Comparison of ENCODE assay signal across 12 cellular contexts in genomic region chr9:136773386-136774044, GRCh38. TPM values are rescaled to one million over a fixed set of nuclear protein-coding genes. Genes with fewer than 3 reads are reported as not detected.
DNase-seq lines count a peak whose midpoint lies in the region; ATAC-seq and TF ChIP-seq lines count a peak whose summit lies in the region.
"Had no signal": no experiment of that assay in that cellular context is flagged by ENCODE, and none has a peak within 500 bp of the region (broad histone marks: within the 10 kb centered on the region; RNA-seq: fewer than 3 reads in every experiment).

No MANE protein-coding gene starts in this region.

- H3K27me3 Mint-ChIP-seq in effector memory CD8-positive, alpha-beta T cell: peaks cover 18 to 51% of the 10 kb centered on the region in 2 donors
- peaks cover 25% of the 10 kb centered on the region for H3K27me3 Mint-ChIP-seq in stimulated activated naive CD8-positive, alpha-beta T cell treated with anti-CD3 and anti-CD28 coated beads, Interleukin-15, amount 100 ng/mL, for 72 hours

- H3K9me2 ChIP-seq in OCI-LY7 (ENCODE audit: insufficient read depth, low read length): no peaks in the 10 kb centered on the region

- TF ChIP-seq CTCF in OCI-LY7 (conservative IDR thresholded peaks at IDR 0.05; ENCODE audit: low read length): no peak

- H3K4me2 ChIP-seq in OCI-LY7 (ENCODE audit: low read length): peak overlapping the region; percentile 21; the same call in 1 of the 2 replicates

- H3K4me1 ChIP-seq in OCI-LY7 (ENCODE audit: insufficient read depth, low read length, poor library complexity, severe bottlenecking): peaks cover 4% of the 10 kb centered on the region

- CTCF ChIA-PET in OCI-LY7 (lab: Charles Lee; ENCODE audit: unreplicated experiment): no interaction called here

- peak; percentile 46 for DNase-seq in stimulated activated CD4-positive, alpha-beta T cell treated with anti-CD3 and anti-CD28 coated beads, Interleukin-15, amount 100 ng/mL, for 24 hours
- no peak for DNase-seq in stimulated activated CD4-positive, alpha-beta T cell treated with anti-CD3 and anti-CD28 coated beads, Interleukin-4, amount 100 ng/mL, for 4 hours
- DNase-seq in OCI-LY7 (ENCODE audit: low spot score): peak; percentile 83
- no peak for DNase-seq in effector memory CD8-positive, alpha-beta T cell
- DNase-seq in stimulated activated naive CD8-positive, alpha-beta T cell treated with anti-CD3 and anti-CD28 coated beads, Interleukin-15, amount 100 ng/mL, for 72 hours: no peak
- DNase-seq in SIG-M5 (lab: John Stamatoyannopoulos, UW): no peak
- no peak for DNase-seq in pons (ENCODE audit: low spot score)
- DNase-seq: activated CD4-positive, alpha-beta T cell treated with anti-CD3 and anti-CD28 coated beads for 1 hour had no signal

- H3K4me1 Mint-ChIP-seq in effector memory CD8-positive, alpha-beta T cell (ENCODE audit: low read depth in 2 of 2): peaks cover 3% of the 10 kb centered on the region in 2 donors
- H3K4me1 Mint-ChIP-seq in stimulated activated naive CD8-positive, alpha-beta T cell treated with anti-CD3 and anti-CD28 coated beads, Interleukin-15, amount 100 ng/mL, for 72 hours: peaks cover 14% of the 10 kb centered on the region

- no peak overlapping the region for H3K4me3 Mint-ChIP-seq in effector memory CD8-positive, alpha-beta T cell
- no peak overlapping the region for H3K4me3 Mint-ChIP-seq in stimulated activated naive CD8-positive, alpha-beta T cell treated with anti-CD3 and anti-CD28 coated beads, Interleukin-15, amount 100 ng/mL, for 72 hours

- H3K36me3 Mint-ChIP-seq in effector memory CD8-positive, alpha-beta T cell (ENCODE audit: insufficient read depth): peaks cover 7% of the 10 kb centered on the region

- no peak overlapping the region for H3K27ac Mint-ChIP-seq in effector memory CD8-positive, alpha-beta T cell
- no peak overlapping the region for H3K27ac Mint-ChIP-seq in stimulated activated naive CD8-positive, alpha-beta T cell treated with anti-CD3 and anti-CD28 coated beads, Interleukin-15, amount 100 ng/mL, for 72 hours

- H3K27ac ChIP-seq in OCI-LY7 (ENCODE audit: low read depth, low read length, poor library complexity, severe bottlenecking): no peak overlapping the region

- peak; percentile 42 for ATAC-seq in effector memory CD8-positive, alpha-beta T cell (replicated peaks)
- peak; percentile 62 for ATAC-seq in stimulated activated naive CD8-positive, alpha-beta T cell treated with anti-CD3 and anti-CD28 coated beads, Interleukin-15, amount 100 ng/mL, for 72 hours
- ATAC-seq in GM19467 (IDR thresholded peaks at IDR 0.05; ENCODE audit: unreplicated experiment): no peak

- H4K20me1 ChIP-seq in OCI-LY7 (ENCODE audit: insufficient read depth, low read length): no peaks in the 10 kb centered on the region

- no peaks in the 10 kb centered on the region for H3K36me3 ChIP-seq in OCI-LY7 (ENCODE audit: insufficient read depth, low read length)

- no TSS peak for BruUV-seq in OCI-LY7 (replicated peaks; lab: Mats Ljungman, UMichigan)

- peaks cover 0 to 6% of the 10 kb centered on the region in 2 donors for H3K9me3 Mint-ChIP-seq in effector memory CD8-positive, alpha-beta T cell
- H3K9me3 Mint-ChIP-seq in stimulated activated naive CD8-positive, alpha-beta T cell treated with anti-CD3 and anti-CD28 coated beads, Interleukin-15, amount 100 ng/mL, for 72 hours: peaks cover 9 to 11% of the 10 kb centered on the region in 2 donors

- peaks cover 17% of the 10 kb centered on the region; the same call in 1 of the 2 replicates for H3K9me3 ChIP-seq in OCI-LY7 (ENCODE audit: low read length)

- H2AFZ ChIP-seq in OCI-LY7 (ENCODE audit: low read length): peak overlapping the region; percentile 98

- intact Hi-C loops in OCI-LY7 (cut with micrococcal nuclease; ENCODE audit: unreplicated experiment): no loop called here

- H3K79me2 ChIP-seq in OCI-LY7 (ENCODE audit: insufficient read depth, low read depth, low read length): no peaks in the 10 kb centered on the region

- peak overlapping the region; percentile 14 for H3K4me3 ChIP-seq in OCI-LY7 (ENCODE audit: low read depth, low read length, poor library complexity, severe bottlenecking)

- POLR2A ChIA-PET in OCI-LY7 (lab: Charles Lee): no interaction called here

RNA-seq across cellular contexts. Expression of gene LCN15, which starts 9.2 kb away (rescaled TPM):
- not detected in 2 replicates for total RNA-seq in OCI-LY7 (2014; rRNA removed; shearing (Covaris generic))
- total RNA-seq in OCI-LY7 (2022): not detected in 2 replicates
- total RNA-seq: epithelial cell of proximal tubule, osteocyte, temporal lobe had no signal

RNA-seq across cellular contexts. Expression of gene LCN8, which starts 15.5 kb away (rescaled TPM):
- not detected in 2 replicates for total RNA-seq in OCI-LY7 (2014; rRNA removed; shearing (Covaris generic))
- not detected in 2 replicates for total RNA-seq in OCI-LY7 (2022)
- total RNA-seq: epithelial cell of proximal tubule, osteocyte, temporal lobe had no signal

RNA-seq across cellular contexts. Expression of gene TMEM141, which starts 17.6 kb away (rescaled TPM):
- 61.9 and 70.2 TPM in 2 replicates for total RNA-seq in OCI-LY7 (2014; rRNA removed; shearing (Covaris generic))
- 41.5 and 43.2 TPM in 2 replicates for total RNA-seq in OCI-LY7 (2022)

RNA-seq across cellular contexts. Expression of gene CCDC183, which starts 22.6 kb away (rescaled TPM):
- total RNA-seq in OCI-LY7 (2014; rRNA removed; shearing (Covaris generic)): 1.3 and 2.2 TPM in 2 replicates
- total RNA-seq in OCI-LY7 (2022): 0.44 and 0.88 TPM in 2 replicates

RNA-seq across cellular contexts. Expression of gene LCN6, which starts 25.2 kb away (rescaled TPM):
- not detected in 2 replicates for total RNA-seq in OCI-LY7 (2014; rRNA removed; shearing (Covaris generic))
- not detected in 2 replicates for total RNA-seq in OCI-LY7 (2022)
- total RNA-seq: epithelial cell of proximal tubule, osteocyte, temporal lobe had no signal

Comparison
In these comparisons a context has a peak if more than half of its experiments do, and no peak if none do; other contexts are left out.
1. DNase-seq: peak in stimulated activated CD4-positive, alpha-beta T cell treated with anti-CD3 and anti-CD28 coated beads, Interleukin-15, amount 100 ng/mL, for 24 hours (single experiment) and OCI-LY7 (single experiment); none in stimulated activated CD4-positive, alpha-beta T cell treated with anti-CD3 and anti-CD28 coated beads, Interleukin-4, amount 100 ng/mL, for 4 hours (0 of 2), effector memory CD8-positive, alpha-beta T cell (0 of 3), stimulated activated naive CD8-positive, alpha-beta T cell treated with anti-CD3 and anti-CD28 coated beads, Interleukin-15, amount 100 ng/mL, for 72 hours (0 of 2), SIG-M5 (single experiment) and pons (single experiment).